9 cellular contexts compared by ENCODE assay signal in genomic region chr3:129975332-129976090, GRCh38. TPM values are rescaled to one million over a fixed set of nuclear protein-coding genes. Genes with fewer than 3 reads are reported as not detected.
DNase-seq lines count a peak whose midpoint lies in the region; FAIRE-seq and TF ChIP-seq lines count a peak whose summit lies in the region.
"Had no signal": no experiment of that assay in that cellular context is flagged by ENCODE, and none has a peak within 500 bp of the region (broad histone marks: within the 10 kb centered on the region; RNA-seq: fewer than 3 reads in every experiment).

No MANE protein-coding gene starts in this region.

- dilution Hi-C loops in keratinocyte (cut with MboI; ENCODE audit: extremely low pct_ligation_motif_present, low sequenced_read_pairs), result no loop called here

- no peak overlapping the region for H3K9ac ChIP-seq in keratinocyte (ENCODE audit: control insufficient read depth, extremely low read depth, insufficient read depth, low read length)

- H3K27me3 ChIP-seq in keratinocyte (ENCODE audit: control insufficient read depth, extremely low read depth, insufficient read depth, low read length), result peaks cover 43% of the 10 kb centered on the region

- no peak overlapping the region for H3K4me2 ChIP-seq in keratinocyte (ENCODE audit: control insufficient read depth, extremely low read depth, insufficient read depth, low read depth, low read length)
- H3K4me2 ChIP-seq: A549 had no signal

- peaks cover 41% of the 10 kb centered on the region for H3K27me3 Mint-ChIP-seq in activated naive CD4-positive, alpha-beta T cell treated with anti-CD3 and anti-CD28 coated beads for 36 hours (ENCODE audit: low read depth)

- no peaks in the 10 kb centered on the region for H3K9me3 Mint-ChIP-seq in activated naive CD4-positive, alpha-beta T cell treated with anti-CD3 and anti-CD28 coated beads for 36 hours

- peak; percentile 58 for DNase-seq in DMS53 (lab: John Stamatoyannopoulos, UW)
- DNase-seq in DMS53 treated with DMSO at 0.1 percent for 48 hours (lab: John Stamatoyannopoulos, UW; ENCODE audit: unreplicated experiment), result no peak
- peak; percentile 22 for DNase-seq in activated naive CD4-positive, alpha-beta T cell treated with anti-CD3 and anti-CD28 coated beads for 36 hours
- DNase-seq in keratinocyte (ENCODE audit: low read depth, low spot score), result no peak
- DNase-seq in stimulated activated naive CD4-positive, alpha-beta T cell treated with Interleukin-2 at 50 U/mL for 16 hours (lab: John Stamatoyannopoulos, UW), result peak; percentile 6
- DNase-seq in H54 (ENCODE audit: insufficient read length, low spot score), result no peak
- no peak for DNase-seq in activated effector memory CD4-positive, alpha-beta T cell treated with anti-CD3 and anti-CD28 coated beads, Interleukin-2, amount 50 U/mL, for 16 hours
- DNase-seq in GM19238 (ENCODE audit: insufficient read length, low spot score), result no peak

- intact Hi-C loops in activated naive CD4-positive, alpha-beta T cell treated with anti-CD3 and anti-CD28 coated beads for 36 hours (cut with micrococcal nuclease), result no loop called here

- FAIRE-seq in keratinocyte (lab: Jason Lieb, UNC), result no peak
- no peak for FAIRE-seq in H54 (lab: Jason Lieb, UNC)
- FAIRE-seq: A549 had no signal

- H3K4me1 Mint-ChIP-seq in activated naive CD4-positive, alpha-beta T cell treated with anti-CD3 and anti-CD28 coated beads for 36 hours (ENCODE audit: low read depth), result peaks cover 9% of the 10 kb centered on the region

- H3K27ac ChIP-seq in keratinocyte (ENCODE audit: control insufficient read depth, insufficient read depth, low read length), result no peak overlapping the region
- H3K27ac ChIP-seq: A549 had no signal

- no peaks in the 10 kb centered on the region for H3K4me1 ChIP-seq in keratinocyte (ENCODE audit: control insufficient read depth, extremely low read depth, insufficient read depth, low read length)

- TF ChIP-seq CTCF in keratinocyte (optimal IDR thresholded peaks at IDR 0.05 in 1 of 3, IDR thresholded peaks at IDR 0.05 in 1 of 3, conservative IDR thresholded peaks at IDR 0.05 in 1 of 3; ENCODE audit: extremely low read depth in 1 of 3, insufficient read depth in 2 of 3, low read length in 3 of 3), result peak in 2 of 3 experiments; percentile 7 to 18

- H3K36me3 Mint-ChIP-seq in activated naive CD4-positive, alpha-beta T cell treated with anti-CD3 and anti-CD28 coated beads for 36 hours (ENCODE audit: low read depth), result no peaks in the 10 kb centered on the region

- H3K27ac Mint-ChIP-seq in activated naive CD4-positive, alpha-beta T cell treated with anti-CD3 and anti-CD28 coated beads for 36 hours, result no peak overlapping the region

- no peaks in the 10 kb centered on the region for H3K9me3 ChIP-seq in keratinocyte (ENCODE audit: control insufficient read depth, low read depth, low read length)
- H3K9me3 ChIP-seq: A549 had no signal

- H3K79me2 ChIP-seq in keratinocyte (ENCODE audit: control insufficient read depth, insufficient read depth, low read length), result no peaks in the 10 kb centered on the region

- no peak for TF ChIP-seq POLR2A in H54 (IDR thresholded peaks at IDR 0.05; ENCODE audit: low read depth, low read length)

- no peaks in the 10 kb centered on the region for H3K36me3 ChIP-seq in keratinocyte (ENCODE audit: control insufficient read depth in 2 of 2, extremely low read depth in 1 of 2, insufficient read depth in 2 of 2, low read length in 2 of 2)

- peak overlapping the region; percentile 20 for H3K4me3 Mint-ChIP-seq in activated naive CD4-positive, alpha-beta T cell treated with anti-CD3 and anti-CD28 coated beads for 36 hours

- H4K20me1 ChIP-seq in keratinocyte (ENCODE audit: control insufficient read depth, extremely low read depth, insufficient read depth, low read length), result no peaks in the 10 kb centered on the region

- no peaks in the 10 kb centered on the region for H3K9me1 ChIP-seq in keratinocyte (ENCODE audit: control insufficient read depth, extremely low read depth, insufficient read depth, low read length)

- H2AFZ ChIP-seq in keratinocyte (ENCODE audit: control insufficient read depth, low read length), result no peak overlapping the region

- H3K4me3 ChIP-seq in keratinocyte (ENCODE audit: control insufficient read depth in 2 of 3, extremely low read depth in 1 of 3, insufficient read depth in 2 of 3, low read depth in 1 of 3, low read length in 3 of 3), result no peak overlapping the region
- H3K4me3 ChIP-seq: A549 had no signal

- CTCF ChIA-PET in activated naive CD4-positive, alpha-beta T cell treated with anti-CD3 and anti-CD28 coated beads for 36 hours (lab: Charles Lee), result interaction anchor here (0.9 kb wide), 1 partner anchor 76 kb away, joined by 4 read pairs; no protein-coding TSS in a partner anchor

RNA-seq across cellular contexts. Expression of gene TRH, which starts 1.0 kb away (rescaled TPM):
- not detected for total RNA-seq in activated naive CD4-positive, alpha-beta T cell treated with anti-CD3 and anti-CD28 coated beads for 36 hours
- polyA plus RNA-seq in keratinocyte, result not detected in 3 replicates
- polyA plus RNA-seq in keratinocyte (2011; ENCODE audit: low read depth), result not detected
- not detected in 2 replicates for polyA plus RNA-seq in keratinocyte (2011; cell fraction: cytosol; rRNA removed)
- polyA plus RNA-seq in keratinocyte (2011; cell fraction: nucleus; rRNA removed), result not detected in 2 replicates
- not detected in 2 replicates for polyA plus RNA-seq in keratinocyte (2012; ENCODE audit: low replicate concordance)
- not detected in 3 replicates for polyA minus RNA-seq in keratinocyte
- polyA minus RNA-seq in keratinocyte (2011; cell fraction: cytosol; rRNA and poly(A)+ RNA removed), result not detected
- not detected in 2 replicates for polyA minus RNA-seq in keratinocyte (2011; cell fraction: nucleus; rRNA and poly(A)+ RNA removed)
- polyA plus RNA-seq: A549 had no signal

Comparison
In these comparisons a context has a peak if more than half of its experiments do, and no peak if none do; other contexts are left out.
1. DNase-seq: peak in DMS53 (single experiment), activated naive CD4-positive, alpha-beta T cell treated with anti-CD3 and anti-CD28 coated beads for 36 hours (single experiment) and stimulated activated naive CD4-positive, alpha-beta T cell treated with Interleukin-2 at 50 U/mL for 16 hours (single experiment); none in DMS53 treated with DMSO at 0.1 percent for 48 hours (single experiment), keratinocyte (single experiment), H54 (single experiment), activated effector memory CD4-positive, alpha-beta T cell treated with anti-CD3 and anti-CD28 coated beads, Interleukin-2, amount 50 U/mL, for 16 hours (single experiment) and GM19238 (single experiment).